In genomic region chr22:28283025-28283654, GRCh38 we compare ENCODE assay signal across 15 cellular contexts.
DNase-seq lines count a peak whose midpoint lies in the region; ATAC-seq and TF ChIP-seq lines count a peak whose summit lies in the region.
"Had no signal": no experiment of that assay in that cellular context is flagged by ENCODE, and none has a peak within 500 bp of the region (broad histone marks: within the 10 kb centered on the region; RNA-seq: fewer than 3 reads in every experiment).

No MANE protein-coding gene starts in this region.

- intact Hi-C loops in posterior vena cava (cut with DNase I), result no loop called here

- DNase-seq in ELR (ENCODE audit: low read depth), result peak; percentile 31
- DNase-seq in fibroblast of peridontal ligament (ENCODE audit: extremely low read depth), result peak; percentile 70
- DNase-seq in pulmonary artery endothelial cell (ENCODE audit: low read depth, low spot score), result peak; percentile 15
- DNase-seq in posterior vena cava (ENCODE audit: low spot score), result no peak
- DNase-seq: activated CD8-positive, alpha-beta T cell treated with anti-CD3 and anti-CD28 coated beads for 36 hours; adrenal gland; dorsolateral prefrontal cortex; esophagus squamous epithelium; nucleus accumbens; OCI-M1; stimulated activated naive CD8-positive, alpha-beta T cell treated with anti-CD3 and anti-CD28 coated beads, Interleukin-15, Interleukin-2, amounts not matched to agents 100 U/mL and 50 U/mL, for 24 hours had no signal

- peak; percentile 51 for ATAC-seq in SK-N-SH treated with all-trans-retinoic acid at 6 μM for 48 hours
- ATAC-seq in GM19035 (IDR thresholded peaks at IDR 0.05; ENCODE audit: unreplicated experiment), result no peak
- ATAC-seq in HG02884 (IDR thresholded peaks at IDR 0.05; ENCODE audit: unreplicated experiment), result no peak
- ATAC-seq in HG03045 (IDR thresholded peaks at IDR 0.05; ENCODE audit: unreplicated experiment), result no peak
- ATAC-seq: activated CD8-positive, alpha-beta T cell treated with anti-CD3 and anti-CD28 coated beads for 36 hours; stimulated activated naive CD8-positive, alpha-beta T cell treated with anti-CD3 and anti-CD28 coated beads, Interleukin-15, Interleukin-2, amounts not matched to agents 100 U/mL and 50 U/mL, for 24 hours had no signal

TF ChIP-seq in SK-N-SH treated with all-trans-retinoic acid at 6 μM for 48 hours, 23 proteins besides CTCF, POLR2A, EP300 and RAD21:
- TF ChIP-seq PATZ1 (CRISPR knock-in tag; IDR thresholded peaks at IDR 0.05; ENCODE audit: borderline replicate concordance) (no peak), SNAI2 (CRISPR knock-in tag; IDR thresholded peaks at IDR 0.05) (peak; percentile 33; the same call in 1 of the 2 replicates), OSR1 (CRISPR knock-in tag; IDR thresholded peaks at IDR 0.05) (no peak), ISL1 (CRISPR knock-in tag; IDR thresholded peaks at IDR 0.05) (peak; percentile 68; the same call in 1 of the 2 replicates), TSHZ2 (CRISPR knock-in tag; IDR thresholded peaks at IDR 0.05) (no peak), PPARA (CRISPR knock-in tag; IDR thresholded peaks at IDR 0.05; ENCODE audit: borderline replicate concordance) (no peak), ZFP3 (CRISPR knock-in tag; IDR thresholded peaks at IDR 0.05) (no peak), ZNF8 (CRISPR knock-in tag; IDR thresholded peaks at IDR 0.05) (no peak)
- TF ChIP-seq, protein P1, sequence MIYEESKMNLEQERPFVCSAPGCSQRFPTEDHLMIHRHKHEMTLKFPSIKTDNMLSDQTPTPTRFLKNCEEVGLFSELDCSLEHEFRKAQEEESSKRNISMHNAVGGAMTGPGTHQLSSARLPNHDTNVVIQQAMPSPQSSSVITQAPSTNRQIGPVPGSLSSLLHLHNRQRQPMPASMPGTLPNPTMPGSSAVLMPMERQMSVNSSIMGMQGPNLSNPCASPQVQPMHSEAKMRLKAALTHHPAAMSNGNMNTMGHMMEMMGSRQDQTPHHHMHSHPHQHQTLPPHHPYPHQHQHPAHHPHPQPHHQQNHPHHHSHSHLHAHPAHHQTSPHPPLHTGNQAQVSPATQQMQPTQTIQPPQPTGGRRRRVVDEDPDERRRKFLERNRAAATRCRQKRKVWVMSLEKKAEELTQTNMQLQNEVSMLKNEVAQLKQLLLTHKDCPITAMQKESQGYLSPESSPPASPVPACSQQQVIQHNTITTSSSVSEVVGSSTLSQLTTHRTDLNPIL (CRISPR knock-in tag; IDR thresholded peaks at IDR 0.05; ENCODE audit: low read depth), result peak; percentile 59; the same call in 1 of the 2 replicates
